In genomic region chr5:36444582-36444999, GRCh38 we compare ENCODE assay signal across 13 cellular contexts.
A peak's percentile ranks its signal among the peaks of the same experiment; 100 is the strongest.
DNase-seq lines count a peak whose midpoint lies in the region; ATAC-seq and TF ChIP-seq lines count a peak whose summit lies in the region.
"Had no signal": no experiment of that assay in that cellular context is flagged by ENCODE, and none has a peak within 500 bp of the region (broad histone marks: within the 10 kb centered on the region; RNA-seq: fewer than 3 reads in every experiment).

No MANE protein-coding gene starts in this region.

- TF ChIP-seq POLR2A in thyroid gland (IDR thresholded peaks at IDR 0.05) (no peak), erythroblast (IDR thresholded peaks at IDR 0.05; ENCODE audit: low read length) (no peak)

- no peak overlapping the region for H3K4me3 ChIP-seq in thyroid gland (replicated peaks in 1 of 3)

- no peaks in the 10 kb centered on the region for H3K27me3 ChIP-seq in thyroid gland

- no peak for TF ChIP-seq CTCF in thyroid gland (IDR thresholded peaks at IDR 0.05)

- WGBS in thyroid gland, 2 donors, result 53 to 59% methylated on average over 6 of the region's 6 CpGs

- H3K27ac ChIP-seq in thyroid gland, result no peak overlapping the region

- H3K4me1 ChIP-seq in thyroid gland, result peaks cover 4 to 5% of the 10 kb centered on the region in 2 donors

- DNase-seq in LHCN-M2 (ENCODE audit: low read depth), result peak; percentile 47
- DNase-seq in cerebellum (ENCODE audit: low spot score), result peak; percentile 5
- peak; percentile 55 for DNase-seq in kidney tubule cell (ENCODE audit: low spot score)
- DNase-seq in thyroid gland, result peak; percentile 20 to 29
- no peak for DNase-seq in erythroblast (lab: John Stamatoyannopoulos, UW)
- DNase-seq: activated CD4-positive, alpha-beta T cell treated with anti-CD3 and anti-CD28 coated beads for 36 hours; activated naive CD8-positive, alpha-beta T cell treated with anti-CD3 and anti-CD28 coated beads, Interleukin-2, amount 10 ng/mL, durations not matched to agents 7 days and 5 days; HFFc6; naive B cell; NCI-H1930 had no signal

- intact Hi-C loops in thyroid gland (cut with DNase I), result no loop called here

- no peaks in the 10 kb centered on the region for H3K9me3 ChIP-seq in thyroid gland

- H3K36me3 ChIP-seq in thyroid gland, result no peaks in the 10 kb centered on the region

- no peak for ATAC-seq in GM19452 (IDR thresholded peaks at IDR 0.05; ENCODE audit: unreplicated experiment)
- ATAC-seq in HG02970 (IDR thresholded peaks at IDR 0.05; ENCODE audit: low FRiP score, unreplicated experiment), result no peak
- no peak for ATAC-seq in GM21367 (IDR thresholded peaks at IDR 0.05; ENCODE audit: unreplicated experiment)
- ATAC-seq: activated CD4-positive, alpha-beta T cell treated with anti-CD3 and anti-CD28 coated beads for 36 hours had no signal

Comparison
In these comparisons a context has a peak if more than half of its experiments do, and no peak if none do; other contexts are left out.
1. DNase-seq: peak in LHCN-M2 (single experiment), cerebellum (single experiment), kidney tubule cell (single experiment) and thyroid gland (2 of 2); none in erythroblast (0 of 2).